ENCODE assay signal across 9 cellular contexts in genomic region chr17:2929881-2930533, GRCh38.
DNase-seq lines count a peak whose midpoint lies in the region; ATAC-seq, FAIRE-seq and TF ChIP-seq lines count a peak whose summit lies in the region.
"Had no signal": no experiment of that assay in that cellular context is flagged by ENCODE, and none has a peak within 500 bp of the region (broad histone marks: within the 10 kb centered on the region; RNA-seq: fewer than 3 reads in every experiment).

No MANE protein-coding gene starts in this region.

- WGBS in suprapubic skin = 50% methylated on average over 2 of the region's 15 CpGs

- no peaks in the 10 kb centered on the region for H3K79me2 ChIP-seq in keratinocyte (ENCODE audit: control insufficient read depth, insufficient read depth, low read length)

- dilution Hi-C loops in keratinocyte (cut with MboI; ENCODE audit: extremely low pct_ligation_motif_present, low sequenced_read_pairs) = no loop called here

- peak; percentile 70 to 72 for ATAC-seq in activated naive CD4-positive, alpha-beta T cell treated with anti-CD3 and anti-CD28 coated beads, Interleukin-2, amount 50 U/mL, for 72 hours

- H3K4me1 ChIP-seq in keratinocyte (ENCODE audit: control insufficient read depth, extremely low read depth, insufficient read depth, low read length) (peaks cover 15% of the 10 kb centered on the region), suprapubic skin (no peaks in the 10 kb centered on the region)

- no peaks in the 10 kb centered on the region for H4K20me1 ChIP-seq in keratinocyte (ENCODE audit: control insufficient read depth, extremely low read depth, insufficient read depth, low read length)

- TF ChIP-seq CTCF in keratinocyte (optimal IDR thresholded peaks at IDR 0.05 in 1 of 3, IDR thresholded peaks at IDR 0.05 in 1 of 3, conservative IDR thresholded peaks at IDR 0.05 in 1 of 3; ENCODE audit: extremely low read depth in 1 of 3, insufficient read depth in 2 of 3, low read length in 3 of 3) = peak; percentile 50 to 84 (median 80)
- peak; percentile 25 to 59 for TF ChIP-seq CTCF in suprapubic skin (IDR thresholded peaks at IDR 0.05)

- DNase-seq in NCI-H146 (lab: John Stamatoyannopoulos, UW) (peak; percentile 41), NCI-H146 treated with DMSO at 0.1 percent for 48 hours (lab: John Stamatoyannopoulos, UW; ENCODE audit: unreplicated experiment) (no peak), NCI-H69 (lab: John Stamatoyannopoulos, UW) (peak; percentile 33), keratinocyte (ENCODE audit: low read depth, low spot score) (no peak), suprapubic skin (ENCODE audit: low spot score in 2 of 2) (no peak), cerebellum (ENCODE audit: low spot score) (no peak), NCI-H2107 treated with DMSO at 0.1 percent for 48 hours (lab: John Stamatoyannopoulos, UW; ENCODE audit: unreplicated experiment) (no peak)
- peak in 1 of 2 donors; percentile 36 for DNase-seq in activated naive CD4-positive, alpha-beta T cell treated with anti-CD3 and anti-CD28 coated beads, Interleukin-2, amount 50 U/mL, for 72 hours (ENCODE audit: low spot score in 2 of 2)

- H3K36me3 ChIP-seq in keratinocyte (ENCODE audit: control insufficient read depth in 2 of 2, extremely low read depth in 1 of 2, insufficient read depth in 2 of 2, low read length in 2 of 2) (peaks cover 0 to 12% of the 10 kb centered on the region in 2 experiments), suprapubic skin (no peaks in the 10 kb centered on the region)

- H3K27ac ChIP-seq in keratinocyte (ENCODE audit: control insufficient read depth, insufficient read depth, low read length) (no peak overlapping the region), suprapubic skin (no peak overlapping the region)

- H3K9me3 ChIP-seq in keratinocyte (ENCODE audit: control insufficient read depth, low read depth, low read length) (no peaks in the 10 kb centered on the region), suprapubic skin (no peaks in the 10 kb centered on the region)

- no peak overlapping the region for H3K9ac ChIP-seq in keratinocyte (ENCODE audit: control insufficient read depth, extremely low read depth, insufficient read depth, low read length)

- H3K4me2 ChIP-seq in keratinocyte (ENCODE audit: control insufficient read depth, extremely low read depth, insufficient read depth, low read depth, low read length) = no peak overlapping the region

- no peak for TF ChIP-seq EP300 in suprapubic skin (IDR thresholded peaks at IDR 0.05)

- H3K9me3 Mint-ChIP-seq in activated naive CD4-positive, alpha-beta T cell treated with anti-CD3 and anti-CD28 coated beads, Interleukin-2, amount 50 U/mL, for 72 hours = no peaks in the 10 kb centered on the region
- H3K9me3 Mint-ChIP-seq: CD8-positive, alpha-beta memory T cell had no signal

- no peak overlapping the region for H3K27ac Mint-ChIP-seq in activated naive CD4-positive, alpha-beta T cell treated with anti-CD3 and anti-CD28 coated beads, Interleukin-2, amount 50 U/mL, for 72 hours

- no peaks in the 10 kb centered on the region for H3K36me3 Mint-ChIP-seq in activated naive CD4-positive, alpha-beta T cell treated with anti-CD3 and anti-CD28 coated beads, Interleukin-2, amount 50 U/mL, for 72 hours

- no peak for FAIRE-seq in keratinocyte (lab: Jason Lieb, UNC)

- H3K4me3 ChIP-seq in keratinocyte (ENCODE audit: control insufficient read depth in 2 of 3, extremely low read depth in 1 of 3, insufficient read depth in 2 of 3, low read depth in 1 of 3, low read length in 3 of 3) (no peak overlapping the region), suprapubic skin (no peak overlapping the region)

- no peaks in the 10 kb centered on the region for H3K27me3 ChIP-seq in keratinocyte (ENCODE audit: control insufficient read depth, extremely low read depth, insufficient read depth, low read length)
- no peaks in the 10 kb centered on the region for H3K27me3 ChIP-seq in suprapubic skin

- no peaks in the 10 kb centered on the region for H3K9me1 ChIP-seq in keratinocyte (ENCODE audit: control insufficient read depth, extremely low read depth, insufficient read depth, low read length)

- H2AFZ ChIP-seq in keratinocyte (ENCODE audit: control insufficient read depth, low read length) = no peak overlapping the region

- TF ChIP-seq POLR2A in suprapubic skin (IDR thresholded peaks at IDR 0.05) = no peak

Comparison
In these comparisons a context has a peak if more than half of its experiments do, and no peak if none do; other contexts are left out.
1. DNase-seq: peak in NCI-H146 (single experiment) and NCI-H69 (single experiment); none in NCI-H146 treated with DMSO at 0.1 percent for 48 hours (single experiment), keratinocyte (single experiment), suprapubic skin (0 of 2), cerebellum (single experiment) and NCI-H2107 treated with DMSO at 0.1 percent for 48 hours (single experiment).